Comparison of ENCODE assay signal across 8 cellular contexts in genomic region chr14:45134051-45134958, GRCh38. TPM values are rescaled to one million over a fixed set of nuclear protein-coding genes. Genes with fewer than 3 reads are reported as not detected.
A peak's percentile ranks its signal among the peaks of the same experiment; 100 is the strongest.
DNase-seq lines count a peak whose midpoint lies in the region; ATAC-seq lines count a peak whose summit lies in the region.

TSS of gene FKBP3 (minus strand) at chr14:45134481. CDS start at chr14:45134456, 25 bp downstream.

- no peaks in the 10 kb centered on the region for H3K9me3 ChIP-seq in BLaER1

- H3K36me3 ChIP-seq in BLaER1, result peaks cover 2% of the 10 kb centered on the region

- peak; percentile 87 for ATAC-seq in HG03469 (IDR thresholded peaks at IDR 0.05; ENCODE audit: unreplicated experiment)
- peak; percentile 95 for ATAC-seq in left lobe of liver

- H3K27me3 ChIP-seq in BLaER1, result no peaks in the 10 kb centered on the region

- H3K4me3 ChIP-seq in BLaER1, result peak within 1 kb of the TSS; percentile 79

- peak within 1 kb of the TSS; percentile 80 for H3K4me2 ChIP-seq in BLaER1

- POLR2A ChIA-PET in activated CD4-positive, alpha-beta T cell treated with anti-CD3 and anti-CD28 coated beads, Interleukin-2, amount 10 ng/mL, durations not matched to agents 7 days and 5 days (lab: Charles Lee), result no interaction called here

- CTCF ChIA-PET in activated CD4-positive, alpha-beta T cell treated with anti-CD3 and anti-CD28 coated beads, Interleukin-2, amount 10 ng/mL, durations not matched to agents 7 days and 5 days (lab: Charles Lee), result interaction anchor here (1.2 to 2.6 kb wide), 3 partner anchors 12 to 177 kb away, joined by 3 to 8 read pairs (median 3); partner anchors contain the start of gene MIS18BP1

- no peaks in the 10 kb centered on the region for H3K9me3 Mint-ChIP-seq in activated CD4-positive, alpha-beta T cell treated with anti-CD3 and anti-CD28 coated beads, Interleukin-2, amount 10 ng/mL, durations not matched to agents 7 days and 5 days

- H3K4me1 ChIP-seq in BLaER1, result peaks cover 43% of the 10 kb centered on the region

- peak within 1 kb of the TSS; percentile 96 for H3K9ac ChIP-seq in BLaER1

- peak within 1 kb of the TSS; percentile 94 for H3K4me3 Mint-ChIP-seq in activated CD4-positive, alpha-beta T cell treated with anti-CD3 and anti-CD28 coated beads, Interleukin-2, amount 10 ng/mL, durations not matched to agents 7 days and 5 days

- H4K20me1 ChIP-seq in BLaER1, result peaks cover 16% of the 10 kb centered on the region

- DNase-seq in GM19240 (ENCODE audit: insufficient read length, low spot score) (peak; percentile 79), NCI-H526 treated with DMSO at 0.1 percent for 48 hours (lab: John Stamatoyannopoulos, UW) (peak; percentile 97), dedifferentiated amniotic fluid mesenchymal stem cell (ENCODE audit: extremely low spot score) (peak; percentile 99), left lobe of liver (ENCODE audit: low spot score) (peak; percentile 97)
- peak; percentile 98 for DNase-seq in activated CD4-positive, alpha-beta T cell treated with anti-CD3 and anti-CD28 coated beads, Interleukin-2, amount 10 ng/mL, durations not matched to agents 7 days and 5 days
- peak; percentile 88 to 91 for DNase-seq in stimulated activated CD4-positive, alpha-beta T cell treated with anti-CD3 and anti-CD28 coated beads, Interleukin-2, amount 100 ng/mL, for 48 hours

- peak within 1 kb of the TSS; percentile 97 for H3K27ac ChIP-seq in BLaER1

- peaks cover 46% of the 10 kb centered on the region for H3K4me1 Mint-ChIP-seq in activated CD4-positive, alpha-beta T cell treated with anti-CD3 and anti-CD28 coated beads, Interleukin-2, amount 10 ng/mL, durations not matched to agents 7 days and 5 days

- peak within 1 kb of the TSS; percentile 99 for H3K27ac Mint-ChIP-seq in activated CD4-positive, alpha-beta T cell treated with anti-CD3 and anti-CD28 coated beads, Interleukin-2, amount 10 ng/mL, durations not matched to agents 7 days and 5 days

- H3K36me3 Mint-ChIP-seq in activated CD4-positive, alpha-beta T cell treated with anti-CD3 and anti-CD28 coated beads, Interleukin-2, amount 10 ng/mL, durations not matched to agents 7 days and 5 days (ENCODE audit: low read depth), result peaks cover 7% of the 10 kb centered on the region

- H3K27me3 Mint-ChIP-seq in activated CD4-positive, alpha-beta T cell treated with anti-CD3 and anti-CD28 coated beads, Interleukin-2, amount 10 ng/mL, durations not matched to agents 7 days and 5 days, result no peaks in the 10 kb centered on the region

RNA-seq across cellular contexts. Expression of gene FKBP3, which starts in this region (rescaled TPM):
- total RNA-seq in activated CD4-positive, alpha-beta T cell treated with anti-CD3 and anti-CD28 coated beads, Interleukin-2, amount 10 ng/mL, durations not matched to agents 7 days and 5 days, result 10 to 100 TPM; 64.4 to 69.6 TPM
- total RNA-seq in left lobe of liver, result 24.1 TPM

Comparison
In these comparisons a context has a peak if more than half of its experiments do, and no peak if none do; other contexts are left out.
1. Peak in every context shown above with its lines: DNase-seq, ATAC-seq, H3K4me3 ChIP-seq and H3K27ac ChIP-seq.